ENCODE assay signal across 15 cellular contexts in the genomic region with DNA sequence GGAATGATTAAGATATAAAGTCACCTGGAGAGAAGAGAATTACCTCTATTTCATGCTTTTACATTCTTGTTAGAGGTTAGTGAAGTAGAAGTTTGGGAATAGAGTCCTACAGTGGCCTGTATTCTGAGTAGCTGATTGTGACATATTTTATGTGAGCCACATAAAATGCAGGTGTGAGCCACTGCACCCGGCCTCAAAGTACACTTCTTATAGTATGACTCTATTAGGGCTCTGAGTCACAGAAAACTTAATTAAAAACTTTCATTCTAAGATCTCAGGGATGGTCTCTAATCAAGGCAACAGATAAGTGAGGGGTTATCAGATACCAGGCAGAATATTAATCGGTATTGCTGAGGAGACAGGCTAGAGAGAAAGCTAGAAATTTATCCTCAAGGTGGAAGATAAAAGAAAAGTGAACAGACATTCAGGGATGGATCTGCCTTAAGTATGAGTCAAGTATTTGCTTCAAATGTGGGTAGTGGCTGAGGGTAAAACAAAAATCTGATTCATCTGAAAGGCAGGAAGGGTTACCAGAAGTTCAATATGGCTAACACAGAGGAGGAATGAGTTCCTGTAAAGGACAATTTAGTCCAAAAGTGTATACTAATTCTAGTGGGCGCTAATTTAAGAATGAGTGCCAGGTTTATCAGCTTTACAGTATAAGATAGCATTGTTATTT. TPM values are rescaled to one million over a fixed set of nuclear protein-coding genes. Genes with fewer than 3 reads are reported as not detected.
A peak's percentile ranks its signal among the peaks of the same experiment; 100 is the strongest.
DNase-seq lines count a peak whose midpoint lies in the region; ATAC-seq and TF ChIP-seq lines count a peak whose summit lies in the region.
"Had no signal": no experiment of that assay in that cellular context is flagged by ENCODE, and none has a peak within 500 bp of the region (broad histone marks: within the 10 kb centered on the region; RNA-seq: fewer than 3 reads in every experiment).

No MANE protein-coding gene starts in this region.

- no peak overlapping the region for H3K23ac ChIP-seq in mesenchymal stem cell (ENCODE audit: low read length in 2 of 2)

- CTCF ChIA-PET in Calu3 (lab: Charles Lee): no interaction called here

- in situ Hi-C loops in astrocyte of the cerebellum (cut with HindIII; ENCODE audit: low sequenced_read_pairs): no loop called here

- no peaks in the 10 kb centered on the region for H3K79me1 ChIP-seq in mesenchymal stem cell (replicated peaks; ENCODE audit: low read length, poor library complexity, severe bottlenecking)

- no peak overlapping the region for H3K4ac ChIP-seq in mesenchymal stem cell (ENCODE audit: low read depth in 1 of 2, low read length in 2 of 2)

- H3K4me2 ChIP-seq in mesenchymal stem cell (ENCODE audit: low read length, poor library complexity, severe bottlenecking): no peak overlapping the region

- no peak overlapping the region for H3K27ac ChIP-seq in mesenchymal stem cell (ENCODE audit: low read length, poor library complexity, severe bottlenecking)
- H3K27ac ChIP-seq: SJCRH30, stomach had no signal

- H3K36me3 Mint-ChIP-seq in Calu3 (ENCODE audit: insufficient read depth, unreplicated experiment): peaks cover 3% of the 10 kb centered on the region

- no peak overlapping the region for H3K4me3 Mint-ChIP-seq in Calu3 (ENCODE audit: low read depth, unreplicated experiment)

- H3K18ac ChIP-seq in mesenchymal stem cell (ENCODE audit: low read depth in 1 of 2, low read length in 2 of 2): no peak overlapping the region

- H3K9me3 ChIP-seq in mesenchymal stem cell (ENCODE audit: control insufficient read depth, low read length): no peaks in the 10 kb centered on the region
- H3K9me3 ChIP-seq: SJCRH30, stomach had no signal

- H2BK120ac ChIP-seq in mesenchymal stem cell (ENCODE audit: low read depth, low read length): no peak overlapping the region

- no peak overlapping the region for H4K91ac ChIP-seq in mesenchymal stem cell (ENCODE audit: low read length)

- DNase-seq in Calu3 (no peak), HPDE6-E6E7 (ENCODE audit: extremely low spot score) (peak; percentile 67), astrocyte of the cerebellum (ENCODE audit: low read depth) (peak; percentile 44), mesenchymal stem cell (no peak), COR-L47 (lab: John Stamatoyannopoulos, UW) (no peak), midbrain (lab: John Stamatoyannopoulos, UW) (no peak)
- DNase-seq: activated naive CD4-positive, alpha-beta T cell treated with anti-CD3 and anti-CD28 coated beads, Interleukin-2, amount 50 U/mL, for 16 hours; dermis blood vessel endothelial cell; NCI-H1048; NCI-H510A treated with DMSO at 0.1 percent for 48 hours; nucleus accumbens; SJCRH30; stomach had no signal

- no peak overlapping the region for H3K14ac ChIP-seq in mesenchymal stem cell (ENCODE audit: low read length in 2 of 2)

- no peak overlapping the region for H2BK15ac ChIP-seq in mesenchymal stem cell (ENCODE audit: low read depth, poor library complexity, severe bottlenecking)

- H3K4me1 Mint-ChIP-seq in Calu3 (ENCODE audit: low read depth, unreplicated experiment): peaks cover 39% of the 10 kb centered on the region

- 90% methylated on average over 1 of the region's 3 CpGs for whole genome bisulfite sequencing in mesenchymal stem cell

- no TSS peak for BruUV-seq in Calu3 (replicated peaks; lab: Mats Ljungman, UMichigan)

- H2AFZ ChIP-seq in mesenchymal stem cell (ENCODE audit: low read depth, low read length): no peak overlapping the region

- no peak for ATAC-seq in HG03565 (IDR thresholded peaks at IDR 0.05; ENCODE audit: unreplicated experiment)
- ATAC-seq in GM21515 (IDR thresholded peaks at IDR 0.05; ENCODE audit: unreplicated experiment): no peak

- TF ChIP-seq CTCF in Calu3 (IDR thresholded peaks at IDR 0.05; ENCODE audit: unreplicated experiment) (no peak), astrocyte of the cerebellum (IDR thresholded peaks at IDR 0.05; ENCODE audit: low read depth, low read length, missing control alignments) (no peak)

- H2BK5ac ChIP-seq in mesenchymal stem cell (ENCODE audit: low read depth, low read length, poor library complexity, severe bottlenecking): no peak overlapping the region

- no peaks in the 10 kb centered on the region for H3K36me3 ChIP-seq in mesenchymal stem cell (ENCODE audit: control insufficient read depth in 1 of 2, insufficient read depth in 2 of 2, low read depth in 1 of 2, low read length in 2 of 2)
- H3K36me3 ChIP-seq: SJCRH30, stomach had no signal

- no peak overlapping the region for H2BK12ac ChIP-seq in mesenchymal stem cell (ENCODE audit: low read length in 2 of 2)

- peak overlapping the region; percentile 45 for H3K27ac Mint-ChIP-seq in Calu3 (ENCODE audit: unreplicated experiment)

- H3K4me3 ChIP-seq in astrocyte of the cerebellum (ENCODE audit: low read depth, low read length) (no peak overlapping the region), mesenchymal stem cell (ENCODE audit: insufficient read depth in 1 of 2, low read depth in 1 of 2, low read length in 2 of 2) (no peak overlapping the region)
- H3K4me3 ChIP-seq: SJCRH30, stomach had no signal

- intact Hi-C loops in Calu3 (cut with micrococcal nuclease; ENCODE audit: unreplicated experiment): no loop called here

- no peaks in the 10 kb centered on the region for H3K27me3 Mint-ChIP-seq in Calu3 (ENCODE audit: unreplicated experiment)

- no peak overlapping the region for H4K8ac ChIP-seq in mesenchymal stem cell (ENCODE audit: low read length)

- no peaks in the 10 kb centered on the region for H3K9me3 Mint-ChIP-seq in Calu3 (ENCODE audit: low read depth, unreplicated experiment)

- H3K27me3 ChIP-seq in mesenchymal stem cell (ENCODE audit: control insufficient read depth in 1 of 2, insufficient read depth in 1 of 2, low read length in 2 of 2): no peaks in the 10 kb centered on the region
- H3K27me3 ChIP-seq: SJCRH30, stomach had no signal

- H2AK5ac ChIP-seq in mesenchymal stem cell (ENCODE audit: low read length, severe bottlenecking): no peak overlapping the region

- peak overlapping the region; percentile 4 for H3K9ac ChIP-seq in mesenchymal stem cell (ENCODE audit: low read length)

- no peaks in the 10 kb centered on the region for H3K4me1 ChIP-seq in mesenchymal stem cell (ENCODE audit: control insufficient read depth, insufficient read depth, low read depth, low read length)

RNA-seq across cellular contexts. Expression of gene G2E3, which starts 5.5 kb away (rescaled TPM):
- 27.7 and 31.3 TPM in 2 replicates for total RNA-seq in Calu3 (2022)
- 13.5 TPM for polyA plus RNA-seq in mesenchymal stem cell (2013, experiment 1 of 2)
- 15.7 TPM for polyA plus RNA-seq in mesenchymal stem cell (2013, experiment 2 of 2)

Comparison
In these comparisons a context has a peak if more than half of its experiments do, and no peak if none do; other contexts are left out.
1. DNase-seq: peak in HPDE6-E6E7 (single experiment) and astrocyte of the cerebellum (single experiment); none in Calu3 (single experiment), mesenchymal stem cell (single experiment), COR-L47 (single experiment) and midbrain (single experiment).